Comparison of ENCODE assay signal across 8 cellular contexts in the genomic region with DNA sequence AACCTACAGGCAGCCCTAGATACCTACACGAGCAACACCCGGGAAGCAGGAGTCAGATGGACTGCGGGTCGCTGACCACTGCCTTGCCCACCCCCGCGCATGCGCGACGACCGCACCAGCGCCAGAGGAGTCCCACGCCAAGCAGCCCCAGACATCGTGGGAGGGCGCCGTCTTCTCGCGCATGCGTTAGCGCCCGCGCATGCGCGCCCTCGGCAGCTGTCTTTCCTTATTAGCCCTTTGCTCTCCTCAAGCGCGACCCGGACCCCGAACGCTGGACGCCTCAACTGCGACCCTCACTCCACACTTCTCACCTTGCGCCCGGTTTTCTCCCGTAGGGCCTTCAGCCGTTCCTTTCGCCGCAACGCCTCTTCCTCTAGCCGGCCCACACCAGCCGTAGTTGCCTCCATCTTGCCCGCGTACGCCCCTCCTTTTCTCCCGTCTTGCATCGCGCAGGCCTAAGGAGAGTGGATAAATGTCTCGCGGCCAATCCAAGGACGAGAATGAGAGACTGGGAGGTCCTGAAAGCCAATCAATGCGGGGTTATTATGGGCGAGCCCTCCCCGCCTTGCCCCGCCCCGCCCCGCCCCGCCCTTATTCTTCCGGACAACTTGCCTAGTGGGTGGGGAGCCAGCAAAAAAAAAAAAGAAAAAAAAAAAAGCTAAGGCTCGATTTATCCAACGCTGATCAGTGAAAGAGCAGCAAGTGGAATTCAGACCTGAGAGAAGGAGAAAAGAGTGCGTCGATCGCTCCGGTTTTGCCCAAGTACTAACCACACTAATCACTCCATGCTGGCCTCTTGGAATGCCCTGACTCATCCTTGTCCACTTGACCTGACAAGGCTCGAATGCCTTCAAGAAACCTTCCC. TPM values are rescaled to one million over a fixed set of nuclear protein-coding genes. Genes with fewer than 3 reads are reported as not detected.
DNase-seq lines count a peak whose midpoint lies in the region; ATAC-seq, FAIRE-seq and TF ChIP-seq lines count a peak whose summit lies in the region.

TSS of gene CCDC12 (minus strand) at position 420 of the 865 bp plus-strand sequence. CDS start at position 407, 13 bp downstream.

- peak within 1 kb of the TSS; percentile 97 for H3K27ac ChIP-seq in left ventricle myocardium inferior (replicated peaks)

- peaks cover 83% of the 10 kb centered on the region for H3K4me1 ChIP-seq in left ventricle myocardium inferior

- ATAC-seq in HG02852 (IDR thresholded peaks at IDR 0.05; ENCODE audit: unreplicated experiment): peak; percentile 63

- DNase-seq in GM12891 (ENCODE audit: insufficient read length, low spot score): peak; percentile 93
- DNase-seq in NCI-H146 treated with DMSO at 0.1 percent for 48 hours (lab: John Stamatoyannopoulos, UW; ENCODE audit: unreplicated experiment): peak; percentile 89
- peak; percentile 98 for DNase-seq in amniotic stem cell (lab: John Stamatoyannopoulos, UW)
- peak; percentile 93 for DNase-seq in left ventricle myocardium inferior
- peak; percentile 84 for DNase-seq in progenitor cell of endocrine pancreas (ENCODE audit: low spot score, unreplicated experiment)
- peak; percentile 97 for DNase-seq in ureter (ENCODE audit: low spot score)

- peak within 1 kb of the TSS; percentile 90 for H3K4me3 ChIP-seq in left ventricle myocardium inferior

- peaks cover 45% of the 10 kb centered on the region for H3K4me1 Mint-ChIP-seq in progenitor cell of endocrine pancreas (ENCODE audit: low read depth)

- H3K9me3 ChIP-seq in left ventricle myocardium inferior (replicated peaks): no peaks in the 10 kb centered on the region

- no peak for TF ChIP-seq CTCF in left ventricle myocardium inferior (IDR thresholded peaks at IDR 0.05; ENCODE audit: borderline replicate concordance)
- no peak for TF ChIP-seq CTCF in progenitor cell of endocrine pancreas (IDR thresholded peaks at IDR 0.05; ENCODE audit: unreplicated experiment)

- peak; percentile 93 for FAIRE-seq in GM12891 (lab: Jason Lieb, UNC)

- TF ChIP-seq POLR2A in GM12891 (IDR thresholded peaks at IDR 0.05; ENCODE audit: low read depth, low read length): peak; percentile 83

- H3K36me3 Mint-ChIP-seq in progenitor cell of endocrine pancreas (ENCODE audit: insufficient read depth): peaks cover 6% of the 10 kb centered on the region

- intact Hi-C loops in T-helper 1 cell treated with Interleukin-12 subunit alpha and Interleukin-12 subunit beta and Interleukin-4 antibody, amounts not matched to agents 30 ng/mL and 1 ng/mL, for 36 hours (cut with micrococcal nuclease): loop anchor here (1.0 to 5.0 kb wide), 8 partner anchors 43 to 1112 kb away; partner anchors contain the start of genes ELP6, SCAP and SMARCC1
- intact Hi-C loops in left ventricle myocardium inferior (cut with micrococcal nuclease): no loop called here

- H3K27ac Mint-ChIP-seq in progenitor cell of endocrine pancreas: peak within 1 kb of the TSS; percentile 99

- H3K9me3 Mint-ChIP-seq in progenitor cell of endocrine pancreas (ENCODE audit: low read depth): no peaks in the 10 kb centered on the region

- H3K36me3 ChIP-seq in left ventricle myocardium inferior: peaks cover 5% of the 10 kb centered on the region

- no peaks in the 10 kb centered on the region for H3K27me3 Mint-ChIP-seq in progenitor cell of endocrine pancreas

- H3K4me3 Mint-ChIP-seq in progenitor cell of endocrine pancreas (ENCODE audit: low read depth): peak within 1 kb of the TSS; percentile 99

- H3K27me3 ChIP-seq in left ventricle myocardium inferior (ENCODE audit: low read depth): no peaks in the 10 kb centered on the region

TF ChIP-seq in GM12891, 5 proteins besides CTCF, POLR2A, EP300 and RAD21:
- peak; percentile 75; the same call in 1 of the 2 replicates for TF ChIP-seq TAF1 (IDR thresholded peaks at IDR 0.05; ENCODE audit: low read depth, low read length)
- peak; percentile 87 for TF ChIP-seq POLR2AphosphoS5 (IDR thresholded peaks at IDR 0.05; ENCODE audit: low read depth, low read length)
- 0 out of 2 replicates have a peak, but pooled peaks have one; percentile 3 for TF ChIP-seq POU2F2 (IDR thresholded peaks at IDR 0.05; ENCODE audit: low read depth, low read length)
- TF ChIP-seq SPI1 (IDR thresholded peaks at IDR 0.05; ENCODE audit: low read depth, low read length): no peak
- no peak for TF ChIP-seq PAX5 (IDR thresholded peaks at IDR 0.05; ENCODE audit: insufficient read depth, low read length, severe bottlenecking)

RNA-seq across cellular contexts. Expression of gene CCDC12, which starts in this region (rescaled TPM):
- polyA plus RNA-seq in GM12891 (2012; ENCODE audit: low read depth, missing spikeins): 55.8 TPM
- 62.3 and 62.5 TPM in 2 replicates for total RNA-seq in T-helper 1 cell treated with Interleukin-12 subunit alpha and Interleukin-12 subunit beta and Interleukin-4 antibody, amounts not matched to agents 30 ng/mL and 1 ng/mL, for 36 hours
- total RNA-seq in left ventricle myocardium inferior (31.0 TPM), progenitor cell of endocrine pancreas (62.3 and 64.3 TPM in 2 replicates), ureter (72.0 TPM)

Comparison
In these comparisons a context has a peak if more than half of its experiments do, and no peak if none do; other contexts are left out.
1. Peak in every context shown above with its lines: DNase-seq, ATAC-seq, H3K4me3 ChIP-seq and H3K27ac ChIP-seq.